Comparison of ENCODE assay signal across 1 cellular context in the genomic region with DNA sequence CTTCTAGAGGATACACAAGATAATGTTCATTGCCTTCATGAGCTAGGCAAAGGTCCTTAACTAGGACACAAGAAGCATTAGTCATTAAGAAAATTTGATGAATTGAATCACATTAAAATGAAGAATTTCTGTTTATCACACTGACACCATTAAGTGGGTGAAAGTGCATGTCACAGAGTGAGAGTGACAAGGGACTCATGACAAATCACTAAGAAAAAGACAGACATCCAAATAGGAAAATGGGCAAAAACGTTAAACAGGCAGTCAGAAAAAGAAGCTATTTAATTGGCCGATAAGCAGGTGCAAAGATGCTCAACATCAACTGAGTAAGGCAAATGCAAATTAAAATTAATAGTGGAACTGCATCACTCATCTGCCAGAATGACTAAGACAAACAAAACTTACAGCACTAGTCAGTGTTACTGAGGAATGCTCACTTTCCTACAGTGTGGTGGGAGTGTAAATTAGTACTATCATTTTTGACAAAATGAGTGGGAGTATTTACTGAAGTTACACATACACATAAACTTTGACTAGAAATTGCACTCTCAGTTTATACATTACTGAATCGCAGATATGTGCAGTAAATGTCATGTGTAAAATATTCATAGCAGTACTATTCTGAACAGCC.
TF ChIP-seq lines count a peak whose summit lies in the region.

No MANE protein-coding gene starts in this region.

TF ChIP-seq in K562, 482 proteins besides CTCF, POLR2A, EP300 and RAD21 (continued from another document):
- TF ChIP-seq, protein P1, sequence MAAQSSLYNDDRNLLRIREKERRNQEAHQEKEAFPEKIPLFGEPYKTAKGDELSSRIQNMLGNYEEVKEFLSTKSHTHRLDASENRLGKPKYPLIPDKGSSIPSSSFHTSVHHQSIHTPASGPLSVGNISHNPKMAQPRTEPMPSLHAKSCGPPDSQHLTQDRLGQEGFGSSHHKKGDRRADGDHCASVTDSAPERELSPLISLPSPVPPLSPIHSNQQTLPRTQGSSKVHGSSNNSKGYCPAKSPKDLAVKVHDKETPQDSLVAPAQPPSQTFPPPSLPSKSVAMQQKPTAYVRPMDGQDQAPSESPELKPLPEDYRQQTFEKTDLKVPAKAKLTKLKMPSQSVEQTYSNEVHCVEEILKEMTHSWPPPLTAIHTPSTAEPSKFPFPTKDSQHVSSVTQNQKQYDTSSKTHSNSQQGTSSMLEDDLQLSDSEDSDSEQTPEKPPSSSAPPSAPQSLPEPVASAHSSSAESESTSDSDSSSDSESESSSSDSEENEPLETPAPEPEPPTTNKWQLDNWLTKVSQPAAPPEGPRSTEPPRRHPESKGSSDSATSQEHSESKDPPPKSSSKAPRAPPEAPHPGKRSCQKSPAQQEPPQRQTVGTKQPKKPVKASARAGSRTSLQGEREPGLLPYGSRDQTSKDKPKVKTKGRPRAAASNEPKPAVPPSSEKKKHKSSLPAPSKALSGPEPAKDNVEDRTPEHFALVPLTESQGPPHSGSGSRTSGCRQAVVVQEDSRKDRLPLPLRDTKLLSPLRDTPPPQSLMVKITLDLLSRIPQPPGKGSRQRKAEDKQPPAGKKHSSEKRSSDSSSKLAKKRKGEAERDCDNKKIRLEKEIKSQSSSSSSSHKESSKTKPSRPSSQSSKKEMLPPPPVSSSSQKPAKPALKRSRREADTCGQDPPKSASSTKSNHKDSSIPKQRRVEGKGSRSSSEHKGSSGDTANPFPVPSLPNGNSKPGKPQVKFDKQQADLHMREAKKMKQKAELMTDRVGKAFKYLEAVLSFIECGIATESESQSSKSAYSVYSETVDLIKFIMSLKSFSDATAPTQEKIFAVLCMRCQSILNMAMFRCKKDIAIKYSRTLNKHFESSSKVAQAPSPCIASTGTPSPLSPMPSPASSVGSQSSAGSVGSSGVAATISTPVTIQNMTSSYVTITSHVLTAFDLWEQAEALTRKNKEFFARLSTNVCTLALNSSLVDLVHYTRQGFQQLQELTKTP (IDR thresholded peaks at IDR 0.05; ENCODE audit: low read depth in 1 of 2, partially characterized antibody in 2 of 2): peak in 1 of 2 experiments; percentile 88
- TF ChIP-seq NFE2 (IDR thresholded peaks at IDR 0.05; ENCODE audit: low read depth): peak; percentile 56
- peak; percentile 49 for TF ChIP-seq MEIS2 (IDR thresholded peaks at IDR 0.05; ENCODE audit: partially characterized antibody)
TF ChIP-seq in K562: peak in this region for 6.
